ENCODE assay signal across 8 cellular contexts in genomic region chr14:100341301-100342031, GRCh38. TPM values are rescaled to one million over a fixed set of nuclear protein-coding genes. Genes with fewer than 3 reads are reported as not detected.
A peak's percentile ranks its signal among the peaks of the same experiment; 100 is the strongest.
DNase-seq lines count a peak whose midpoint lies in the region; ATAC-seq lines count a peak whose summit lies in the region.

No MANE protein-coding gene starts in this region.

- CTCF ChIA-PET in activated CD4-positive, alpha-beta T cell treated with anti-CD3 and anti-CD28 coated beads, Interleukin-2, amount 10 ng/mL, durations not matched to agents 7 days and 5 days (lab: Charles Lee), result interaction anchor here (0.8 to 1.9 kb wide), 6 partner anchors 8 to 304 kb away, joined by 3 to 4 read pairs (median 4); no protein-coding TSS in a partner anchor

- H3K27me3 Mint-ChIP-seq in activated CD4-positive, alpha-beta T cell treated with anti-CD3 and anti-CD28 coated beads, Interleukin-2, amount 10 ng/mL, durations not matched to agents 7 days and 5 days, result no peaks in the 10 kb centered on the region

- no peaks in the 10 kb centered on the region for H3K9me3 ChIP-seq in skeletal muscle tissue (ENCODE audit: control insufficient read depth in 3 of 3, low read length in 3 of 3)

- peak overlapping the region; percentile 1 to 27 (median 26) for H3K9ac ChIP-seq in skeletal muscle tissue (ENCODE audit: low read depth in 1 of 3, low read length in 3 of 3)

- intact Hi-C loops in left cardiac atrium (cut with DNase I), result no loop called here

- H3K4me1 ChIP-seq in skeletal muscle tissue (ENCODE audit: control insufficient read depth in 3 of 3, insufficient read depth in 3 of 3, low read length in 3 of 3), result peaks cover 7 to 20% (median 16%) of the 10 kb centered on the region in 3 donors

- H3K4me3 ChIP-seq in skeletal muscle tissue (ENCODE audit: low read length in 3 of 3), result no peak overlapping the region

- POLR2A ChIA-PET in activated CD4-positive, alpha-beta T cell treated with anti-CD3 and anti-CD28 coated beads, Interleukin-2, amount 10 ng/mL, durations not matched to agents 7 days and 5 days (lab: Charles Lee), result no interaction called here

- no peak overlapping the region for H3K4me3 Mint-ChIP-seq in activated CD4-positive, alpha-beta T cell treated with anti-CD3 and anti-CD28 coated beads, Interleukin-2, amount 10 ng/mL, durations not matched to agents 7 days and 5 days

- H3K36me3 ChIP-seq in skeletal muscle tissue (ENCODE audit: control insufficient read depth in 3 of 3, insufficient read depth in 3 of 3, low read length in 3 of 3), result peaks cover 17 to 30% (median 26%) of the 10 kb centered on the region in 3 donors

- H3K27me3 ChIP-seq in skeletal muscle tissue (ENCODE audit: control insufficient read depth in 3 of 3, insufficient read depth in 3 of 3, low read length in 3 of 3), result no peaks in the 10 kb centered on the region

- ATAC-seq in activated naive CD4-positive, alpha-beta T cell treated with anti-CD3 and anti-CD28 coated beads, Interleukin-2, amount 50 U/mL, for 72 hours, result peak; percentile 39 to 91
- ATAC-seq in left cardiac atrium (peak; percentile 69 to 85), HG02973 (IDR thresholded peaks at IDR 0.05; ENCODE audit: unreplicated experiment) (no peak)

- peak overlapping the region; percentile 72 for H3K27ac Mint-ChIP-seq in activated CD4-positive, alpha-beta T cell treated with anti-CD3 and anti-CD28 coated beads, Interleukin-2, amount 10 ng/mL, durations not matched to agents 7 days and 5 days
- H3K27ac Mint-ChIP-seq in activated naive CD4-positive, alpha-beta T cell treated with anti-CD3 and anti-CD28 coated beads, Interleukin-2, amount 50 U/mL, for 72 hours, result peak overlapping the region; percentile 91 to 96

- peaks cover 51% of the 10 kb centered on the region for H3K36me3 Mint-ChIP-seq in activated CD4-positive, alpha-beta T cell treated with anti-CD3 and anti-CD28 coated beads, Interleukin-2, amount 10 ng/mL, durations not matched to agents 7 days and 5 days (ENCODE audit: low read depth)
- H3K36me3 Mint-ChIP-seq in activated naive CD4-positive, alpha-beta T cell treated with anti-CD3 and anti-CD28 coated beads, Interleukin-2, amount 50 U/mL, for 72 hours, result peaks cover 48 to 52% of the 10 kb centered on the region in 2 donors

- peaks cover 26% of the 10 kb centered on the region for H3K4me1 Mint-ChIP-seq in activated CD4-positive, alpha-beta T cell treated with anti-CD3 and anti-CD28 coated beads, Interleukin-2, amount 10 ng/mL, durations not matched to agents 7 days and 5 days

- DNase-seq in activated CD4-positive, alpha-beta T cell treated with anti-CD3 and anti-CD28 coated beads, Interleukin-2, amount 10 ng/mL, durations not matched to agents 7 days and 5 days, result no peak
- DNase-seq in activated CD4-positive, alpha-beta T cell treated with anti-CD3 and anti-CD28 coated beads, Interleukin-2, amount 50 U/mL, for 4 hours, result no peak
- peak; percentile 18 for DNase-seq in HS-5 (ENCODE audit: low read depth)
- DNase-seq in activated naive CD4-positive, alpha-beta T cell treated with anti-CD3 and anti-CD28 coated beads, Interleukin-2, amount 50 U/mL, for 72 hours (ENCODE audit: low spot score in 2 of 2), result peak in 1 of 2 donors; percentile 58
- peak; percentile 49 for DNase-seq in left cardiac atrium
- no peak for DNase-seq in activated gamma-delta T cell (lab: John Stamatoyannopoulos, UW)

- H3K9me3 Mint-ChIP-seq in activated CD4-positive, alpha-beta T cell treated with anti-CD3 and anti-CD28 coated beads, Interleukin-2, amount 10 ng/mL, durations not matched to agents 7 days and 5 days, result no peaks in the 10 kb centered on the region
- H3K9me3 Mint-ChIP-seq in activated naive CD4-positive, alpha-beta T cell treated with anti-CD3 and anti-CD28 coated beads, Interleukin-2, amount 50 U/mL, for 72 hours, result no peaks in the 10 kb centered on the region

- peak overlapping the region; percentile 73 for H3K27ac ChIP-seq in skeletal muscle tissue (ENCODE audit: low read depth, low read length)

RNA-seq across cellular contexts. Expression of gene SLC25A47, which starts 18.3 kb away (rescaled TPM):
- total RNA-seq in activated CD4-positive, alpha-beta T cell treated with anti-CD3 and anti-CD28 coated beads, Interleukin-2, amount 10 ng/mL, durations not matched to agents 7 days and 5 days, result not detected
- under 1 TPM in 1 of 2 donors, not detected in 1; 0.23 TPM for total RNA-seq in activated naive CD4-positive, alpha-beta T cell treated with anti-CD3 and anti-CD28 coated beads, Interleukin-2, amount 50 U/mL, for 72 hours
- total RNA-seq in left cardiac atrium (not detected), skeletal muscle tissue (0.52 TPM)

RNA-seq across cellular contexts. Expression of gene WDR25, which starts 34.8 kb away (rescaled TPM):
- total RNA-seq in activated CD4-positive, alpha-beta T cell treated with anti-CD3 and anti-CD28 coated beads, Interleukin-2, amount 10 ng/mL, durations not matched to agents 7 days and 5 days, result 1 to 10 TPM; 6.8 to 7.0 TPM
- total RNA-seq in activated naive CD4-positive, alpha-beta T cell treated with anti-CD3 and anti-CD28 coated beads, Interleukin-2, amount 50 U/mL, for 72 hours, result 1 to 10 TPM; 3.6 to 7.4 TPM
- 1 to 10 TPM; 5.2 to 5.9 TPM for total RNA-seq in left cardiac atrium
- total RNA-seq in skeletal muscle tissue, result 8.9 TPM

RNA-seq across cellular contexts. Expression of gene SLC25A29, which starts 35.2 kb away (rescaled TPM):
- total RNA-seq in activated CD4-positive, alpha-beta T cell treated with anti-CD3 and anti-CD28 coated beads, Interleukin-2, amount 10 ng/mL, durations not matched to agents 7 days and 5 days, result 1 to 10 TPM; 1.5 to 2.2 TPM
- total RNA-seq in activated naive CD4-positive, alpha-beta T cell treated with anti-CD3 and anti-CD28 coated beads, Interleukin-2, amount 50 U/mL, for 72 hours, result 1 to 10 TPM; 8.5 to 8.9 TPM
- total RNA-seq in left cardiac atrium, result 10 to 100 TPM; 19.7 to 22.1 TPM
- 30.8 TPM for total RNA-seq in skeletal muscle tissue

Comparison
In these comparisons a context has a peak if more than half of its experiments do, and no peak if none do; other contexts are left out.
1. DNase-seq: peak in HS-5 (single experiment) and left cardiac atrium (single experiment); none in activated CD4-positive, alpha-beta T cell treated with anti-CD3 and anti-CD28 coated beads, Interleukin-2, amount 10 ng/mL, durations not matched to agents 7 days and 5 days (single experiment), activated CD4-positive, alpha-beta T cell treated with anti-CD3 and anti-CD28 coated beads, Interleukin-2, amount 50 U/mL, for 4 hours (0 of 2) and activated gamma-delta T cell (single experiment).